ENCODE assay signal across 24 cellular contexts in genomic region chr19:16420781-16421386, GRCh38. TPM values are rescaled to one million over a fixed set of nuclear protein-coding genes. Genes with fewer than 3 reads are reported as not detected.
DNase-seq lines count a peak whose midpoint lies in the region; ATAC-seq, FAIRE-seq and TF ChIP-seq lines count a peak whose summit lies in the region.
"Had no signal": no experiment of that assay in that cellular context is flagged by ENCODE, and none has a peak within 500 bp of the region (broad histone marks: within the 10 kb centered on the region; RNA-seq: fewer than 3 reads in every experiment).

No MANE protein-coding gene starts in this region.

- H3K9ac ChIP-seq in NT2/D1 (ENCODE audit: insufficient read length, low read depth) (peak overlapping the region; percentile 45), HepG2 (ENCODE audit: insufficient read depth, low read depth, low read length) (no peak overlapping the region)
- H3K9ac ChIP-seq: parathyroid adenoma had no signal

- H3K27me3 Mint-ChIP-seq in activated naive CD8-positive, alpha-beta T cell treated with anti-CD3 and anti-CD28 coated beads for 36 hours, result no peaks in the 10 kb centered on the region
- H3K27me3 Mint-ChIP-seq: activated naive CD8-positive, alpha-beta T cell; naive thymus-derived CD4-positive, alpha-beta T cell had no signal

- no peak for FAIRE-seq in HepG2 (lab: Jason Lieb, UNC)
- FAIRE-seq: keratinocyte had no signal

- H3K36me3 ChIP-seq in NT2/D1 (ENCODE audit: insufficient read depth, insufficient read length, low read length), result peaks cover 85% of the 10 kb centered on the region
- H3K36me3 ChIP-seq in HepG2 (replicated peaks in 1 of 2; ENCODE audit: control insufficient read depth in 1 of 2, insufficient read depth in 2 of 2, low read length in 2 of 2), result peaks cover 32 to 68% of the 10 kb centered on the region in 2 experiments; a peak in 4 of 5 replicates
- H3K36me3 ChIP-seq in sigmoid colon, result peaks cover 21 to 66% (median 38%) of the 10 kb centered on the region in 4 donors
- H3K36me3 ChIP-seq in tibial nerve, result peaks cover 4 to 97% (median 21%) of the 10 kb centered on the region in 3 donors

- CTCF ChIA-PET in HepG2 (lab: Yijun Ruan, JAX; ENCODE audit: low intra/inter-chr PET ratio, low total read pairs), result no interaction called here

- no peak overlapping the region for H3K4me2 ChIP-seq in HepG2 (ENCODE audit: low read depth, low read length)

- H3K4me3 ChIP-seq in NT2/D1 (ENCODE audit: insufficient read length, low read depth), result no peak overlapping the region
- H3K4me3 ChIP-seq in HepG2 (replicated peaks in 1 of 3; ENCODE audit: insufficient read depth in 1 of 3, low read depth in 2 of 3, low read length in 3 of 3), result no peak overlapping the region
- no peak overlapping the region for H3K4me3 ChIP-seq in sigmoid colon
- no peak overlapping the region for H3K4me3 ChIP-seq in tibial nerve
- H3K4me3 ChIP-seq: skin epidermis had no signal

- H4K20me1 ChIP-seq in HepG2 (ENCODE audit: insufficient read depth, low read length), result no peaks in the 10 kb centered on the region

- intact Hi-C loops in Right ventricle myocardium inferior (cut with DNase I), result no loop called here
- intact Hi-C loops in HepG2 (cut with micrococcal nuclease; ENCODE audit: unreplicated experiment), result no loop called here
- intact Hi-C loops in sigmoid colon (cut with DNase I), result no loop called here

- H3K9me3 Mint-ChIP-seq in activated naive CD8-positive, alpha-beta T cell treated with anti-CD3 and anti-CD28 coated beads for 36 hours, result no peaks in the 10 kb centered on the region
- H3K9me3 Mint-ChIP-seq: naive thymus-derived CD4-positive, alpha-beta T cell had no signal

- no peaks in the 10 kb centered on the region for H3K79me2 ChIP-seq in HepG2 (ENCODE audit: insufficient read depth, low read length)

- POLR2A ChIA-PET in HepG2 (lab: Yijun Ruan, JAX), result no interaction called here

- TF ChIP-seq CTCF in HepG2 (CRISPR knock-in tag; IDR thresholded peaks at IDR 0.05) (no peak), sigmoid colon (IDR thresholded peaks at IDR 0.05) (no peak), tibial nerve (IDR thresholded peaks at IDR 0.05) (no peak)

- TF ChIP-seq POLR2A in HepG2 (IDR thresholded peaks at IDR 0.05; ENCODE audit: insufficient read depth in 1 of 2, low read depth in 2 of 2, low read length in 2 of 2) (no peak), sigmoid colon (IDR thresholded peaks at IDR 0.05) (no peak), tibial nerve (IDR thresholded peaks at IDR 0.05) (no peak)

- H3K36me3 Mint-ChIP-seq in activated naive CD8-positive, alpha-beta T cell treated with anti-CD3 and anti-CD28 coated beads for 36 hours, result peaks cover 10% of the 10 kb centered on the region

- BruUV-seq in HepG2 (replicated peaks; lab: Mats Ljungman, UMichigan), result no TSS peak

- H3K4me3 Mint-ChIP-seq in activated naive CD8-positive, alpha-beta T cell treated with anti-CD3 and anti-CD28 coated beads for 36 hours, result no peak overlapping the region
- H3K4me3 Mint-ChIP-seq: activated naive CD8-positive, alpha-beta T cell; naive thymus-derived CD4-positive, alpha-beta T cell had no signal

- no peak for DNase-seq in NT2/D1 (ENCODE audit: low read depth, low spot score)
- DNase-seq in Right ventricle myocardium inferior (ENCODE audit: missing footprints), result peak; percentile 84
- DNase-seq in HepG2 (ENCODE audit: low spot score), result no peak
- DNase-seq in sigmoid colon, result peak; percentile 74
- DNase-seq in NCI-H446 (lab: John Stamatoyannopoulos, UW), result no peak
- no peak for DNase-seq in activated naive CD8-positive, alpha-beta T cell treated with anti-CD3 and anti-CD28 coated beads for 36 hours
- no peak for DNase-seq in T-helper 2 cell
- DNase-seq in tibial nerve (ENCODE audit: low spot score in 2 of 2), result no peak
- DNase-seq: activated CD4-positive, alpha-beta T cell treated with anti-CD3 and anti-CD28 coated beads for 48 hours; DMS 273 treated with DMSO at 0.1 percent for 48 hours; foreskin melanocyte; Kasumi-1; mammary epithelial cell; naive thymus-derived CD4-positive, alpha-beta T cell; NCI-H1092; NCI-H2029; SHP77 treated with DMSO at 0.1 percent for 48 hours; stimulated activated CD4-positive, alpha-beta T cell treated with anti-CD3 and anti-CD28 coated beads, Interleukin-2, amount 100 ng/mL, for 48 hours; stimulated activated naive CD4-positive, alpha-beta T cell; T-helper 1 cell had no signal

- no peaks in the 10 kb centered on the region for H3K9me3 ChIP-seq in NT2/D1 (ENCODE audit: insufficient read depth, low read length)
- H3K9me3 ChIP-seq in HepG2 (ENCODE audit: low read length), result no peaks in the 10 kb centered on the region
- H3K9me3 ChIP-seq in sigmoid colon, result no peaks in the 10 kb centered on the region
- H3K9me3 ChIP-seq in tibial nerve, result no peaks in the 10 kb centered on the region

- no peak overlapping the region for H2AFZ ChIP-seq in HepG2 (ENCODE audit: low read length)
- H2AFZ ChIP-seq: parathyroid adenoma had no signal

- TF ChIP-seq EP300 in HepG2 (IDR thresholded peaks at IDR 0.05; ENCODE audit: low read depth in 2 of 2, low read length in 2 of 2) (no peak), HepG2 (CRISPR knock-in tag; IDR thresholded peaks at IDR 0.05; ENCODE audit: borderline replicate concordance) (no peak), sigmoid colon (IDR thresholded peaks at IDR 0.05) (no peak), tibial nerve (IDR thresholded peaks at IDR 0.05) (no peak)

- H3K4me1 ChIP-seq in NT2/D1 (ENCODE audit: insufficient read depth, insufficient read length) (peaks cover 17% of the 10 kb centered on the region), HepG2 (ENCODE audit: insufficient read depth, low read length) (peaks cover 27% of the 10 kb centered on the region), sigmoid colon (peaks cover 0 to 15% (median 10%) of the 10 kb centered on the region in 4 donors), tibial nerve (peaks cover 0 to 11% (median 0%) of the 10 kb centered on the region in 4 donors)
- H3K4me1 ChIP-seq: parathyroid adenoma had no signal

- TF ChIP-seq RAD21 in HepG2 (CRISPR knock-in tag; IDR thresholded peaks at IDR 0.05), result no peak

- peak; percentile 79 for ATAC-seq in Right ventricle myocardium inferior
- ATAC-seq in HepG2, result peak; percentile 28
- ATAC-seq: naive thymus-derived CD4-positive, alpha-beta T cell had no signal

- H3K27me3 ChIP-seq in NT2/D1 (ENCODE audit: insufficient read depth, insufficient read length) (no peaks in the 10 kb centered on the region), HepG2 (ENCODE audit: control insufficient read depth in 1 of 2, insufficient read depth in 2 of 2, low read length in 2 of 2) (no peaks in the 10 kb centered on the region), sigmoid colon (no peaks in the 10 kb centered on the region), tibial nerve (no peaks in the 10 kb centered on the region)

- WGBS in HepG2 (ENCODE audit: low lambda C conversion rate), result 89% methylated on average over 3 of the region's 18 CpGs
- 89 to 95% methylated on average over 18 of the region's 18 CpGs for WGBS in sigmoid colon, 2 donors
- 81 to 100% methylated on average over 2 to 18 of the region's 18 CpGs for WGBS in tibial nerve, 2 donors

- H3K27ac ChIP-seq in HepG2 (ENCODE audit: extremely low read length, insufficient read depth, low read length) (no peak overlapping the region), sigmoid colon (peak overlapping the region in 3 of 4 donors; percentile 55 to 71 (median 65)), tibial nerve (peak overlapping the region in 2 of 4 donors; percentile 43 to 45)
- H3K27ac ChIP-seq: parathyroid adenoma had no signal

- H3K4me1 Mint-ChIP-seq in activated naive CD8-positive, alpha-beta T cell treated with anti-CD3 and anti-CD28 coated beads for 36 hours, result peaks cover 3% of the 10 kb centered on the region

- H3K27ac Mint-ChIP-seq in activated naive CD8-positive, alpha-beta T cell treated with anti-CD3 and anti-CD28 coated beads for 36 hours, result no peak overlapping the region
- H3K27ac Mint-ChIP-seq: activated naive CD8-positive, alpha-beta T cell had no signal

- in situ Hi-C loops in HepG2 (cut with HindIII; ENCODE audit: extremely low pct_ligation_motif_present, low pct_unique_long_range_greater_than_20kb), result no loop called here

TF ChIP-seq in HepG2, 621 proteins besides CTCF, POLR2A, EP300 and RAD21 (continues in another document):
- TF ChIP-seq GABPA (IDR thresholded peaks at IDR 0.05; ENCODE audit: low read depth, low read length), result no peak
- no peak for TF ChIP-seq GABPA (CRISPR knock-in tag; IDR thresholded peaks at IDR 0.05; ENCODE audit: low read depth)
- no peak for TF ChIP-seq ZNF883 (CRISPR knock-in tag; IDR thresholded peaks at IDR 0.05; ENCODE audit: not compliant biosample characterization)
- no peak for TF ChIP-seq MBD4 (IDR thresholded peaks at IDR 0.05; ENCODE audit: borderline replicate concordance, low read length)

RNA-seq across cellular contexts. Expression of gene EPS15L1, which starts 50.9 kb away (rescaled TPM):
- 64.7 TPM for total RNA-seq in Right ventricle myocardium inferior
- 7.0 and 8.6 TPM in 2 replicates for total RNA-seq in HepG2 (2016; rRNA removed; fragmentation: Illumina TruSeq; extraction: Trizol)
- total RNA-seq in HepG2 (2016; cell fraction: cytosol; rRNA removed; fragmentation: Illumina TruSeq; extraction: Trizol; ENCODE audit: low read depth), result 3.7 and 4.1 TPM in 2 replicates
- total RNA-seq in HepG2 (2016; cell fraction: insoluble cytoplasmic fraction; rRNA removed; fragmentation: Illumina TruSeq; extraction: Trizol), result 8.4 and 8.7 TPM in 2 replicates
- total RNA-seq in HepG2 (2016; cell fraction: membrane; rRNA removed; fragmentation: Illumina TruSeq; extraction: Trizol), result 5.5 and 7.2 TPM in 2 replicates
- 16.1 and 18.4 TPM in 2 replicates for total RNA-seq in HepG2 (2016; cell fraction: nucleus; rRNA removed; fragmentation: Illumina TruSeq; extraction: Trizol)
- polyA plus RNA-seq in HepG2 (2011; rRNA removed), result 14.0 and 16.5 TPM in 2 replicates
- polyA plus RNA-seq in HepG2 (2011; cell fraction: cytosol; rRNA removed), result 8.2 and 8.5 TPM in 2 replicates
- 28.2 and 31.7 TPM in 2 replicates for polyA plus RNA-seq in HepG2 (2011; cell fraction: nucleus; rRNA removed)
- polyA plus RNA-seq in HepG2 (2012), result 23.7 and 24.6 TPM in 2 replicates
- polyA plus RNA-seq in HepG2 (2016; cell fraction: cytosol; fragmentation: Illumina TruSeq; extraction: Trizol; ENCODE audit: low read depth), result 2.8 TPM in 2 replicates
- polyA plus RNA-seq in HepG2 (2016; cell fraction: insoluble cytoplasmic fraction; fragmentation: Illumina TruSeq; extraction: Trizol; ENCODE audit: low read depth), result 18.3 and 21.1 TPM in 2 replicates
- polyA plus RNA-seq in HepG2 (2016; cell fraction: membrane; fragmentation: Illumina TruSeq; extraction: Trizol; ENCODE audit: low read depth), result 3.9 and 5.1 TPM in 2 replicates
- 25.3 and 31.3 TPM in 2 replicates for polyA plus RNA-seq in HepG2 (2016; cell fraction: nucleus; fragmentation: Illumina TruSeq; extraction: Trizol; ENCODE audit: insufficient read depth, low read depth)
- 22.5 and 23.7 TPM in 2 replicates for polyA minus RNA-seq in HepG2 (2011; rRNA and poly(A)+ RNA removed; ENCODE audit: low replicate concordance)
- polyA minus RNA-seq in HepG2 (2011; cell fraction: cytosol; rRNA and poly(A)+ RNA removed), result 13.0 and 19.8 TPM in 2 replicates
- polyA minus RNA-seq in HepG2 (2011; cell fraction: nucleus; rRNA and poly(A)+ RNA removed), result 31.8 and 42.8 TPM in 2 replicates
- total RNA-seq in sigmoid colon, result 10 to 100 TPM; 15.0 to 38.2 (median 17.9) TPM
- 10 to 100 TPM; 14.4 to 25.6 (median 15.7) TPM for polyA plus RNA-seq in sigmoid colon
- 10 to 100 TPM; 25.1 to 25.8 TPM for total RNA-seq in activated naive CD8-positive, alpha-beta T cell treated with anti-CD3 and anti-CD28 coated beads for 36 hours
- total RNA-seq in tibial nerve, result 10 to 100 TPM; 29.1 to 41.5 (median 33.3) TPM

Comparison
In these comparisons a context has a peak if more than half of its experiments do, and no peak if none do; other contexts are left out.
1. DNase-seq: peak in Right ventricle myocardium inferior (single experiment) and sigmoid colon (single experiment); none in NT2/D1 (single experiment), HepG2 (single experiment), NCI-H446 (0 of 2), activated naive CD8-positive, alpha-beta T cell treated with anti-CD3 and anti-CD28 coated beads for 36 hours (single experiment), T-helper 2 cell (0 of 5) and tibial nerve (0 of 2).